19 cellular contexts compared by ENCODE assay signal in genomic region chr1:53835491-53835890, GRCh38. TPM values are rescaled to one million over a fixed set of nuclear protein-coding genes. Genes with fewer than 3 reads are reported as not detected.
DNase-seq lines count a peak whose midpoint lies in the region; ATAC-seq and TF ChIP-seq lines count a peak whose summit lies in the region.
"Had no signal": no experiment of that assay in that cellular context is flagged by ENCODE, and none has a peak within 500 bp of the region (broad histone marks: within the 10 kb centered on the region; RNA-seq: fewer than 3 reads in every experiment).

No MANE protein-coding gene starts in this region.

- H3K27ac Mint-ChIP-seq in HFFc6 (peak overlapping the region; percentile 50), T-helper 17 cell (peak overlapping the region; percentile 29), neural crest cell (ENCODE audit: unreplicated experiment) (no peak overlapping the region)
- H3K27ac Mint-ChIP-seq: effector memory CD8-positive, alpha-beta T cell; H9; nephron progenitor cell had no signal

- no peaks in the 10 kb centered on the region; the same call in 1 of the 2 replicates for H3K36me3 Mint-ChIP-seq in HFFc6 (ENCODE audit: low read depth)
- H3K36me3 Mint-ChIP-seq in T-helper 17 cell (ENCODE audit: low read depth), result peaks cover 3% of the 10 kb centered on the region
- H3K36me3 Mint-ChIP-seq in neural crest cell (ENCODE audit: low read depth), result peaks cover 2% of the 10 kb centered on the region

- ATAC-seq in T-helper 17 cell, result no peak
- no peak for ATAC-seq in HG03378 (IDR thresholded peaks at IDR 0.05; ENCODE audit: unreplicated experiment)
- ATAC-seq: effector memory CD8-positive, alpha-beta T cell; left lobe of liver had no signal

- DNase-seq in EL (peak; percentile 74), HFFc6 (peak; percentile 41), T-helper 17 cell (no peak), neural crest cell (ENCODE audit: low read depth, low spot score) (no peak), NCI-H2029 treated with DMSO at 0.1 percent for 48 hours (lab: John Stamatoyannopoulos, UW) (no peak), middle frontal gyrus (ENCODE audit: extremely low spot score, low spot score) (no peak)
- DNase-seq: Caco-2; effector memory CD8-positive, alpha-beta T cell; H9; NCI-H1436; NCI-H524 treated with DMSO at 0.1 percent for 48 hours; nephron progenitor cell; SIG-M5 had no signal

- TF ChIP-seq CTCF in HFFc6 (IDR thresholded peaks at IDR 0.05) (no peak; the same call in 1 of the 2 replicates), neural crest cell (conservative IDR thresholded peaks at IDR 0.05) (no peak)

- H3K27me3 Mint-ChIP-seq in HFFc6 (ENCODE audit: insufficient read depth), result peaks cover 1% of the 10 kb centered on the region
- no peaks in the 10 kb centered on the region for H3K27me3 Mint-ChIP-seq in T-helper 17 cell
- H3K27me3 Mint-ChIP-seq in neural crest cell (ENCODE audit: low read depth), result no peaks in the 10 kb centered on the region

- H3K4me1 Mint-ChIP-seq in HFFc6 (ENCODE audit: low read depth) (peaks cover 31% of the 10 kb centered on the region), T-helper 17 cell (peaks cover 17% of the 10 kb centered on the region), neural crest cell (peaks cover 30% of the 10 kb centered on the region)

- no peaks in the 10 kb centered on the region for H3K9me3 ChIP-seq in T-helper 17 cell (ENCODE audit: control insufficient read depth, low read length, poor library complexity, severe bottlenecking)
- H3K9me3 ChIP-seq: Caco-2 had no signal

- H3K4me3 Mint-ChIP-seq in HFFc6, result peak overlapping the region; percentile 60
- H3K4me3 Mint-ChIP-seq in T-helper 17 cell, result no peak overlapping the region
- peak overlapping the region; percentile 85 for H3K4me3 Mint-ChIP-seq in neural crest cell

- H3K9me3 Mint-ChIP-seq in HFFc6 (no peaks in the 10 kb centered on the region; the same call in 1 of the 2 replicates), neural crest cell (no peaks in the 10 kb centered on the region)
- H3K9me3 Mint-ChIP-seq: effector memory CD8-positive, alpha-beta T cell; H9 had no signal

RNA-seq across cellular contexts. Expression of gene NDC1, which starts 2.6 kb away (rescaled TPM):
- 10 to 100 TPM; 15.3 to 27.2 (median 22.7) TPM for total RNA-seq in HFFc6 (2021; fragmentation: NEBNext Ultra II Directional; extraction: Animal tissue kit (Norgen Biotek cat#: 25700))
- total RNA-seq in T-helper 17 cell (1 to 10 TPM; 5.4 to 6.3 TPM), neural crest cell (45.6 and 47.3 TPM in 2 replicates)

RNA-seq across cellular contexts. Expression of gene YIPF1, which starts 54.1 kb away (rescaled TPM):
- 10 to 100 TPM; 22.8 to 29.3 (median 26.8) TPM for total RNA-seq in HFFc6 (2021; fragmentation: NEBNext Ultra II Directional; extraction: Animal tissue kit (Norgen Biotek cat#: 25700))
- total RNA-seq in T-helper 17 cell, result 10 to 100 TPM in 1 of 2 donors, 1 to 10 TPM in 1; 8.8 to 10.3 TPM
- total RNA-seq in neural crest cell, result 22.2 and 25.7 TPM in 2 replicates

RNA-seq across cellular contexts. Expression of gene DIO1, which starts 58.5 kb away (rescaled TPM):
- total RNA-seq in HFFc6 (2021; fragmentation: NEBNext Ultra II Directional; extraction: Animal tissue kit (Norgen Biotek cat#: 25700)), result not detected
- not detected for total RNA-seq in T-helper 17 cell
- total RNA-seq in neural crest cell, result not detected in 2 replicates
- total RNA-seq: glomerular endothelial cell, H9, HT-29, skeletal muscle tissue, temporal lobe had no signal

Comparison
In these comparisons a context has a peak if more than half of its experiments do, and no peak if none do; other contexts are left out.
1. DNase-seq: peak in EL (single experiment) and HFFc6 (single experiment); none in T-helper 17 cell (0 of 3), neural crest cell (single experiment), NCI-H2029 treated with DMSO at 0.1 percent for 48 hours (single experiment) and middle frontal gyrus (single experiment).